ENCODE assay signal across 1 cellular context in the genomic region with DNA sequence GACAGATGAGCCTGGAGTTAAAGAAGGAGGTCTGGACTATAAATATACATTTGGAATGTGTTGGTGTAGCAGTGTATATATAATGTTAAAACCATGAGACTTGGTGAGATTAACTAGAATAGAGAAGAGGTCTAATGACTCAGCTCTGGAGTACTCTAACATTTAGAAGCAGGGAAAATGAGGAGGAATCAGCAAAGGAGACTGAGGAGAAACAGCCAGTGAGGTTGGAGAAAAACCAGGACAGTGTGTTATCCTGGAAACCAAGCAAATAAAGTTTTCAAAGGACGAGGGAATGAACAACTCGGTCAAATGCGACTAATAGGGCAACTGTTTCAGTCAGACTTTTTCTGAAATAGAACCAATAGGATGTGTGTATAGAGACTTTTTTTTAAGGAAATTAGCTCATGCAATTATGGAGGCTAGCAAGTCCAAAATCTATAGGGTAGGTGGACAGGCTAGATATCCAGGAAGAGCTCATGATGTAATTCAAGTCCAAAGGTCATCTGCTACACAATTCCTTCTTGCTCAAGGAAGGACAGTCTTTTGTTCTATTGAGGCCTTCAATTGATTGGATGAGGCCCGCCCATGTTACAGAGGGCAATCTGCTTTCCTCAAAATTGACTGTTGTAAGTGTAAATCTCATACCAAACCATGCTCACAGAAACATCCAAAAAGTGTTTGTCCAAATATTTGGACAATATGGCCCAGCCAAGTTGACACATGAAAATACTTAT.
TF ChIP-seq lines count a peak whose summit lies in the region.

No MANE protein-coding gene starts in this region.

TF ChIP-seq in HepG2, 621 proteins besides CTCF, POLR2A, EP300 and RAD21 (continued from another document and continues in another):
- TF ChIP-seq, protein P1, sequence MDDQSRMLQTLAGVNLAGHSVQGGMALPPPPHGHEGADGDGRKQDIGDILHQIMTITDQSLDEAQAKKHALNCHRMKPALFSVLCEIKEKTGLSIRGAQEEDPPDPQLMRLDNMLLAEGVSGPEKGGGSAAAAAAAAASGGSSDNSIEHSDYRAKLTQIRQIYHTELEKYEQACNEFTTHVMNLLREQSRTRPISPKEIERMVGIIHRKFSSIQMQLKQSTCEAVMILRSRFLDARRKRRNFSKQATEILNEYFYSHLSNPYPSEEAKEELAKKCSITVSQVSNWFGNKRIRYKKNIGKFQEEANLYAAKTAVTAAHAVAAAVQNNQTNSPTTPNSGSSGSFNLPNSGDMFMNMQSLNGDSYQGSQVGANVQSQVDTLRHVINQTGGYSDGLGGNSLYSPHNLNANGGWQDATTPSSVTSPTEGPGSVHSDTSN (CRISPR knock-in tag; IDR thresholded peaks at IDR 0.05; ENCODE audit: borderline replicate concordance), result no peak
- TF ChIP-seq KLF16 (CRISPR knock-in tag; IDR thresholded peaks at IDR 0.05) (0 out of 4 replicates have a peak, but pooled peaks of 1 of the 2 experiments have one; percentile 34), ZNF230 (CRISPR knock-in tag; IDR thresholded peaks at IDR 0.05) (no peak), GPN1 (CRISPR knock-in tag; IDR thresholded peaks at IDR 0.05; ENCODE audit: borderline replicate concordance) (no peak), FOXP1 (IDR thresholded peaks at IDR 0.05) (no peak), FOXP1 (CRISPR knock-in tag; IDR thresholded peaks at IDR 0.05) (peak; percentile 34), RCOR2 (CRISPR knock-in tag; IDR thresholded peaks at IDR 0.05) (0 out of 2 replicates have a peak, but pooled peaks have one; percentile 50), RFX5 (IDR thresholded peaks at IDR 0.05; ENCODE audit: low read depth, low read length) (no peak), PAX8 (CRISPR knock-in tag; IDR thresholded peaks at IDR 0.05; ENCODE audit: borderline replicate concordance) (no peak), TAF1 (CRISPR knock-in tag; IDR thresholded peaks at IDR 0.05) (no peak), ZNF337 (CRISPR knock-in tag; IDR thresholded peaks at IDR 0.05; ENCODE audit: borderline replicate concordance, low read depth) (no peak), SKI (IDR thresholded peaks at IDR 0.05; ENCODE audit: partially characterized antibody) (no peak), ZNF83 (CRISPR knock-in tag; IDR thresholded peaks at IDR 0.05; ENCODE audit: borderline replicate concordance) (no peak), TBX3 (IDR thresholded peaks at IDR 0.05; ENCODE audit: borderline replicate concordance) (no peak), STAG1 (CRISPR knock-in tag; IDR thresholded peaks at IDR 0.05) (no peak), MEIS2 (CRISPR knock-in tag; IDR thresholded peaks at IDR 0.05) (no peak), NCOA2 (CRISPR knock-in tag; IDR thresholded peaks at IDR 0.05) (0 out of 2 replicates have a peak, but pooled peaks have one; percentile 18), HNF4G (IDR thresholded peaks at IDR 0.05; ENCODE audit: borderline replicate concordance, low read depth, low read length) (peak; percentile 71; the same call in 1 of the 2 replicates), HNF4G (CRISPR knock-in tag; IDR thresholded peaks at IDR 0.05; ENCODE audit: borderline replicate concordance, low read depth) (no peak), ZBTB7A (CRISPR knock-in tag; IDR thresholded peaks at IDR 0.05) (no peak), CREB1 (IDR thresholded peaks at IDR 0.05) (no peak), CREB1 (CRISPR knock-in tag; IDR thresholded peaks at IDR 0.05) (0 out of 2 replicates have a peak, but pooled peaks have one; percentile 18), ZNF317 (CRISPR knock-in tag; IDR thresholded peaks at IDR 0.05) (no peak), SIN3B (IDR thresholded peaks at IDR 0.05; ENCODE audit: low read length) (no peak), SUZ12 (IDR thresholded peaks at IDR 0.05; ENCODE audit: low read depth, low read length) (no peak), ZNF263 (CRISPR knock-in tag; IDR thresholded peaks at IDR 0.05) (no peak), SRF (IDR thresholded peaks at IDR 0.05; ENCODE audit: low read depth, low read length) (no peak), CCAR2 (optimal IDR thresholded peaks at IDR 0.05; ENCODE audit: low read depth, low read length) (no peak), SIN3A (IDR thresholded peaks at IDR 0.05; ENCODE audit: borderline replicate concordance, low read depth, low read length) (no peak), MAFF (IDR thresholded peaks at IDR 0.05; ENCODE audit: low read depth, low read length) (no peak), HNF4A (CRISPR knock-in tag; IDR thresholded peaks at IDR 0.05) (peak; percentile 90)
- TF ChIP-seq, protein P2, sequence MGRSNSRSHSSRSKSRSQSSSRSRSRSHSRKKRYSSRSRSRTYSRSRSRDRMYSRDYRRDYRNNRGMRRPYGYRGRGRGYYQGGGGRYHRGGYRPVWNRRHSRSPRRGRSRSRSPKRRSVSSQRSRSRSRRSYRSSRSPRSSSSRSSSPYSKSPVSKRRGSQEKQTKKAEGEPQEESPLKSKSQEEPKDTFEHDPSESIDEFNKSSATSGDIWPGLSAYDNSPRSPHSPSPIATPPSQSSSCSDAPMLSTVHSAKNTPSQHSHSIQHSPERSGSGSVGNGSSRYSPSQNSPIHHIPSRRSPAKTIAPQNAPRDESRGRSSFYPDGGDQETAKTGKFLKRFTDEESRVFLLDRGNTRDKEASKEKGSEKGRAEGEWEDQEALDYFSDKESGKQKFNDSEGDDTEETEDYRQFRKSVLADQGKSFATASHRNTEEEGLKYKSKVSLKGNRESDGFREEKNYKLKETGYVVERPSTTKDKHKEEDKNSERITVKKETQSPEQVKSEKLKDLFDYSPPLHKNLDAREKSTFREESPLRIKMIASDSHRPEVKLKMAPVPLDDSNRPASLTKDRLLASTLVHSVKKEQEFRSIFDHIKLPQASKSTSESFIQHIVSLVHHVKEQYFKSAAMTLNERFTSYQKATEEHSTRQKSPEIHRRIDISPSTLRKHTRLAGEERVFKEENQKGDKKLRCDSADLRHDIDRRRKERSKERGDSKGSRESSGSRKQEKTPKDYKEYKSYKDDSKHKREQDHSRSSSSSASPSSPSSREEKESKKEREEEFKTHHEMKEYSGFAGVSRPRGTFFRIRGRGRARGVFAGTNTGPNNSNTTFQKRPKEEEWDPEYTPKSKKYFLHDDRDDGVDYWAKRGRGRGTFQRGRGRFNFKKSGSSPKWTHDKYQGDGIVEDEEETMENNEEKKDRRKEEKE (IDR thresholded peaks at IDR 0.05), result no peak
- TF ChIP-seq, protein P3, sequence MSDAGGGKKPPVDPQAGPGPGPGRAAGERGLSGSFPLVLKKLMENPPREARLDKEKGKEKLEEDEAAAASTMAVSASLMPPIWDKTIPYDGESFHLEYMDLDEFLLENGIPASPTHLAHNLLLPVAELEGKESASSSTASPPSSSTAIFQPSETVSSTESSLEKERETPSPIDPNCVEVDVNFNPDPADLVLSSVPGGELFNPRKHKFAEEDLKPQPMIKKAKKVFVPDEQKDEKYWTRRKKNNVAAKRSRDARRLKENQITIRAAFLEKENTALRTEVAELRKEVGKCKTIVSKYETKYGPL (CRISPR knock-in tag; IDR thresholded peaks at IDR 0.05), result no peak
- TF ChIP-seq, protein P4, sequence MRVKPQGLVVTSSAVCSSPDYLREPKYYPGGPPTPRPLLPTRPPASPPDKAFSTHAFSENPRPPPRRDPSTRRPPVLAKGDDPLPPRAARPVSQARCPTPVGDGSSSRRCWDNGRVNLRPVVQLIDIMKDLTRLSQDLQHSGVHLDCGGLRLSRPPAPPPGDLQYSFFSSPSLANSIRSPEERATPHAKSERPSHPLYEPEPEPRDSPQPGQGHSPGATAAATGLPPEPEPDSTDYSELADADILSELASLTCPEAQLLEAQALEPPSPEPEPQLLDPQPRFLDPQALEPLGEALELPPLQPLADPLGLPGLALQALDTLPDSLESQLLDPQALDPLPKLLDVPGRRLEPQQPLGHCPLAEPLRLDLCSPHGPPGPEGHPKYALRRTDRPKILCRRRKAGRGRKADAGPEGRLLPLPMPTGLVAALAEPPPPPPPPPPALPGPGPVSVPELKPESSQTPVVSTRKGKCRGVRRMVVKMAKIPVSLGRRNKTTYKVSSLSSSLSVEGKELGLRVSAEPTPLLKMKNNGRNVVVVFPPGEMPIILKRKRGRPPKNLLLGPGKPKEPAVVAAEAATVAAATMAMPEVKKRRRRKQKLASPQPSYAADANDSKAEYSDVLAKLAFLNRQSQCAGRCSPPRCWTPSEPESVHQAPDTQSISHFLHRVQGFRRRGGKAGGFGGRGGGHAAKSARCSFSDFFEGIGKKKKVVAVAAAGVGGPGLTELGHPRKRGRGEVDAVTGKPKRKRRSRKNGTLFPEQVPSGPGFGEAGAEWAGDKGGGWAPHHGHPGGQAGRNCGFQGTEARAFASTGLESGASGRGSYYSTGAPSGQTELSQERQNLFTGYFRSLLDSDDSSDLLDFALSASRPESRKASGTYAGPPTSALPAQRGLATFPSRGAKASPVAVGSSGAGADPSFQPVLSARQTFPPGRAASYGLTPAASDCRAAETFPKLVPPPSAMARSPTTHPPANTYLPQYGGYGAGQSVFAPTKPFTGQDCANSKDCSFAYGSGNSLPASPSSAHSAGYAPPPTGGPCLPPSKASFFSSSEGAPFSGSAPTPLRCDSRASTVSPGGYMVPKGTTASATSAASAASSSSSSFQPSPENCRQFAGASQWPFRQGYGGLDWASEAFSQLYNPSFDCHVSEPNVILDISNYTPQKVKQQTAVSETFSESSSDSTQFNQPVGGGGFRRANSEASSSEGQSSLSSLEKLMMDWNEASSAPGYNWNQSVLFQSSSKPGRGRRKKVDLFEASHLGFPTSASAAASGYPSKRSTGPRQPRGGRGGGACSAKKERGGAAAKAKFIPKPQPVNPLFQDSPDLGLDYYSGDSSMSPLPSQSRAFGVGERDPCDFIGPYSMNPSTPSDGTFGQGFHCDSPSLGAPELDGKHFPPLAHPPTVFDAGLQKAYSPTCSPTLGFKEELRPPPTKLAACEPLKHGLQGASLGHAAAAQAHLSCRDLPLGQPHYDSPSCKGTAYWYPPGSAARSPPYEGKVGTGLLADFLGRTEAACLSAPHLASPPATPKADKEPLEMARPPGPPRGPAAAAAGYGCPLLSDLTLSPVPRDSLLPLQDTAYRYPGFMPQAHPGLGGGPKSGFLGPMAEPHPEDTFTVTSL (CRISPR knock-in tag; IDR thresholded peaks at IDR 0.05; ENCODE audit: borderline replicate concordance), result no peak
- TF ChIP-seq, protein P5, sequence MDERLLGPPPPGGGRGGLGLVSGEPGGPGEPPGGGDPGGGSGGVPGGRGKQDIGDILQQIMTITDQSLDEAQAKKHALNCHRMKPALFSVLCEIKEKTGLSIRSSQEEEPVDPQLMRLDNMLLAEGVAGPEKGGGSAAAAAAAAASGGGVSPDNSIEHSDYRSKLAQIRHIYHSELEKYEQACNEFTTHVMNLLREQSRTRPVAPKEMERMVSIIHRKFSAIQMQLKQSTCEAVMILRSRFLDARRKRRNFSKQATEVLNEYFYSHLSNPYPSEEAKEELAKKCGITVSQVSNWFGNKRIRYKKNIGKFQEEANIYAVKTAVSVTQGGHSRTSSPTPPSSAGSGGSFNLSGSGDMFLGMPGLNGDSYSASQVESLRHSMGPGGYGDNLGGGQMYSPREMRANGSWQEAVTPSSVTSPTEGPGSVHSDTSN (CRISPR knock-in tag; IDR thresholded peaks at IDR 0.05), result no peak
- TF ChIP-seq, protein P6, sequence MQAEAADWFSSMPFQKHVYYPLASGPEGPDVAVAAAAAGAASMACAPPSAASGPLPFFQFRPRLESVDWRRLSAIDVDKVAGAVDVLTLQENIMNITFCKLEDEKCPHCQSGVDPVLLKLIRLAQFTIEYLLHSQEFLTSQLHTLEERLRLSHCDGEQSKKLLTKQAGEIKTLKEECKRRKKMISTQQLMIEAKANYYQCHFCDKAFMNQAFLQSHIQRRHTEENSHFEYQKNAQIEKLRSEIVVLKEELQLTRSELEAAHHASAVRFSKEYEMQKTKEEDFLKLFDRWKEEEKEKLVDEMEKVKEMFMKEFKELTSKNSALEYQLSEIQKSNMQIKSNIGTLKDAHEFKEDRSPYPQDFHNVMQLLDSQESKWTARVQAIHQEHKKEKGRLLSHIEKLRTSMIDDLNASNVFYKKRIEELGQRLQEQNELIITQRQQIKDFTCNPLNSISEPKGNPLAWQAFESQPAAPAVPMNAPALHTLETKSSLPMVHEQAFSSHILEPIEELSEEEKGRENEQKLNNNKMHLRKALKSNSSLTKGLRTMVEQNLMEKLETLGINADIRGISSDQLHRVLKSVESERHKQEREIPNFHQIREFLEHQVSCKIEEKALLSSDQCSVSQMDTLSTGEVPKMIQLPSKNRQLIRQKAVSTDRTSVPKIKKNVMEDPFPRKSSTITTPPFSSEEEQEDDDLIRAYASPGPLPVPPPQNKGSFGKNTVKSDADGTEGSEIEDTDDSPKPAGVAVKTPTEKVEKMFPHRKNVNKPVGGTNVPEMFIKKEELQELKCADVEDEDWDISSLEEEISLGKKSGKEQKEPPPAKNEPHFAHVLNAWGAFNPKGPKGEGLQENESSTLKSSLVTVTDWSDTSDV (CRISPR knock-in tag; IDR thresholded peaks at IDR 0.05), result no peak
- TF ChIP-seq, protein P7, sequence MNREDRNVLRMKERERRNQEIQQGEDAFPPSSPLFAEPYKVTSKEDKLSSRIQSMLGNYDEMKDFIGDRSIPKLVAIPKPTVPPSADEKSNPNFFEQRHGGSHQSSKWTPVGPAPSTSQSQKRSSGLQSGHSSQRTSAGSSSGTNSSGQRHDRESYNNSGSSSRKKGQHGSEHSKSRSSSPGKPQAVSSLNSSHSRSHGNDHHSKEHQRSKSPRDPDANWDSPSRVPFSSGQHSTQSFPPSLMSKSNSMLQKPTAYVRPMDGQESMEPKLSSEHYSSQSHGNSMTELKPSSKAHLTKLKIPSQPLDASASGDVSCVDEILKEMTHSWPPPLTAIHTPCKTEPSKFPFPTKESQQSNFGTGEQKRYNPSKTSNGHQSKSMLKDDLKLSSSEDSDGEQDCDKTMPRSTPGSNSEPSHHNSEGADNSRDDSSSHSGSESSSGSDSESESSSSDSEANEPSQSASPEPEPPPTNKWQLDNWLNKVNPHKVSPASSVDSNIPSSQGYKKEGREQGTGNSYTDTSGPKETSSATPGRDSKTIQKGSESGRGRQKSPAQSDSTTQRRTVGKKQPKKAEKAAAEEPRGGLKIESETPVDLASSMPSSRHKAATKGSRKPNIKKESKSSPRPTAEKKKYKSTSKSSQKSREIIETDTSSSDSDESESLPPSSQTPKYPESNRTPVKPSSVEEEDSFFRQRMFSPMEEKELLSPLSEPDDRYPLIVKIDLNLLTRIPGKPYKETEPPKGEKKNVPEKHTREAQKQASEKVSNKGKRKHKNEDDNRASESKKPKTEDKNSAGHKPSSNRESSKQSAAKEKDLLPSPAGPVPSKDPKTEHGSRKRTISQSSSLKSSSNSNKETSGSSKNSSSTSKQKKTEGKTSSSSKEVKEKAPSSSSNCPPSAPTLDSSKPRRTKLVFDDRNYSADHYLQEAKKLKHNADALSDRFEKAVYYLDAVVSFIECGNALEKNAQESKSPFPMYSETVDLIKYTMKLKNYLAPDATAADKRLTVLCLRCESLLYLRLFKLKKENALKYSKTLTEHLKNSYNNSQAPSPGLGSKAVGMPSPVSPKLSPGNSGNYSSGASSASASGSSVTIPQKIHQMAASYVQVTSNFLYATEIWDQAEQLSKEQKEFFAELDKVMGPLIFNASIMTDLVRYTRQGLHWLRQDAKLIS (CRISPR knock-in tag; IDR thresholded peaks at IDR 0.05), result no peak
- TF ChIP-seq, protein P8, sequence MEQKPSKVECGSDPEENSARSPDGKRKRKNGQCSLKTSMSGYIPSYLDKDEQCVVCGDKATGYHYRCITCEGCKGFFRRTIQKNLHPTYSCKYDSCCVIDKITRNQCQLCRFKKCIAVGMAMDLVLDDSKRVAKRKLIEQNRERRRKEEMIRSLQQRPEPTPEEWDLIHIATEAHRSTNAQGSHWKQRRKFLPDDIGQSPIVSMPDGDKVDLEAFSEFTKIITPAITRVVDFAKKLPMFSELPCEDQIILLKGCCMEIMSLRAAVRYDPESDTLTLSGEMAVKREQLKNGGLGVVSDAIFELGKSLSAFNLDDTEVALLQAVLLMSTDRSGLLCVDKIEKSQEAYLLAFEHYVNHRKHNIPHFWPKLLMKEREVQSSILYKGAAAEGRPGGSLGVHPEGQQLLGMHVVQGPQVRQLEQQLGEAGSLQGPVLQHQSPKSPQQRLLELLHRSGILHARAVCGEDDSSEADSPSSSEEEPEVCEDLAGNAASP (CRISPR knock-in tag; IDR thresholded peaks at IDR 0.05; ENCODE audit: borderline replicate concordance), result no peak
